10 cellular contexts compared by ENCODE assay signal in the genomic region with DNA sequence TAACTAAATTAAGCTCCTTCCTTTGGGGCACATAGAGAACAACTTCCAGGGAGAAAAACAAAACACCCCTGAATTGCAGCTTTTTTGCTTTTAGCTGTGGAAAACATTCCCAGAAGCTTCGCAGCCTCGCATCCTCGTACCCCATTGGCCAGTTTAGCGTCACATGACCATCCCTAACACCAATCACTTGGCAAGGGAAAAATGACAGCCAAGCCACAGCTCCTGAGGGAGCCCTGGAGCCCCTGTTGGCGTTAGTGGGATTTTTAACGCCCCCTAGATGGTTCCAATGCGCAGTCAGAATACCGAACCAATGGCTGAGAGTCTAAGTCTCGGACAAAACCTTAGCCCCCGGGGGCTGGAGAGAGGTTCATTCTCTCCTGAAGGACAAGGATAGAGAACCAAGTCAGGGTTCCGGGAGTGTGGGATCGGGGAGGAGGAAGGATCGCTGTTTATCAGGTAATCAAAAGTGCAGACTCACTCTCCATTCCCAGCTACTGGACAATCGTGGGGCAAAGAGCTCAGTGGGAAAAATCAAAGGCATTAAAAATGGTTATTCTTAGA.
DNase-seq lines count a peak whose midpoint lies in the region; ATAC-seq and TF ChIP-seq lines count a peak whose summit lies in the region.
"Had no signal": no experiment of that assay in that cellular context is flagged by ENCODE, and none has a peak within 500 bp of the region (broad histone marks: within the 10 kb centered on the region; RNA-seq: fewer than 3 reads in every experiment).

No MANE protein-coding gene starts in this region.

- no peak for TF ChIP-seq POLR2A in adrenal gland (IDR thresholded peaks at IDR 0.05)
- TF ChIP-seq POLR2A in right lobe of liver (IDR thresholded peaks at IDR 0.05), result no peak
- TF ChIP-seq POLR2A in transverse colon (IDR thresholded peaks at IDR 0.05), result no peak

- 87 to 92% (median 89%) methylated on average over 14 of the region's 14 CpGs for WGBS in adrenal gland, 4 donors
- 71% methylated on average over 14 of the region's 14 CpGs for WGBS in right lobe of liver (ENCODE audit: insufficient coverage, low coverage, low lambda C conversion rate, missing lambda C conversion rate)
- 79 to 91% methylated on average over 4 to 14 of the region's 14 CpGs for WGBS in transverse colon (ENCODE audit: low coverage in 1 of 2), 2 donors

- H3K4me3 ChIP-seq in adrenal gland (no peak overlapping the region), right lobe of liver (peak overlapping the region in 1 of 3 donors; percentile 14), transverse colon (no peak overlapping the region)

- no peak for TF ChIP-seq EP300 in transverse colon (IDR thresholded peaks at IDR 0.05; ENCODE audit: low read depth)

- ATAC-seq in right lobe of liver (peak; percentile 33 to 66 (median 49)), GM18907 (IDR thresholded peaks at IDR 0.05; ENCODE audit: unreplicated experiment) (no peak), GM19452 (IDR thresholded peaks at IDR 0.05; ENCODE audit: unreplicated experiment) (no peak)

- no peaks in the 10 kb centered on the region for H3K9me3 ChIP-seq in adrenal gland (replicated peaks in 1 of 3)
- no peaks in the 10 kb centered on the region for H3K9me3 ChIP-seq in right lobe of liver
- no peaks in the 10 kb centered on the region for H3K9me3 ChIP-seq in transverse colon

- in situ Hi-C loops in transverse colon (cut with MboI; ENCODE audit: low pct_ligation_motif_present in 1 of 4, low pct_unique_long_range_greater_than_20kb in 1 of 4, low sequenced_read_pairs in 3 of 4), result no loop called here

- peaks cover 36 to 47% of the 10 kb centered on the region in 2 donors for H3K4me1 ChIP-seq in adrenal gland (replicated peaks in 1 of 2)
- H3K4me1 ChIP-seq in right lobe of liver, result peaks cover 0 to 20% (median 6%) of the 10 kb centered on the region in 4 donors
- H3K4me1 ChIP-seq in transverse colon, result peaks cover 10 to 31% (median 18%) of the 10 kb centered on the region in 4 donors

- TF ChIP-seq CTCF in adrenal gland (IDR thresholded peaks at IDR 0.05) (no peak), right lobe of liver (IDR thresholded peaks at IDR 0.05) (no peak), transverse colon (IDR thresholded peaks at IDR 0.05) (no peak)

- DNase-seq in SIG-M5 treated with dmso at 0.1 percent for 504 hours (lab: John Stamatoyannopoulos, UW; ENCODE audit: unreplicated experiment) (peak; percentile 41), SIG-M5 (lab: John Stamatoyannopoulos, UW) (no peak), adrenal gland (no peak), right lobe of liver (peak in 2 of 3 donors; percentile 55), transverse colon (no peak), NOMO-1 treated with DMSO at 0.1 percent for 48 hours (lab: John Stamatoyannopoulos, UW; ENCODE audit: unreplicated experiment) (no peak)
- DNase-seq: activated effector memory CD4-positive, alpha-beta T cell treated with anti-CD3 and anti-CD28 coated beads, Interleukin-2, amount 50 U/mL, for 16 hours; NCI-H774 had no signal

- H3K36me3 ChIP-seq in adrenal gland (replicated peaks in 1 of 2), result no peaks in the 10 kb centered on the region
- H3K36me3 ChIP-seq in right lobe of liver, result no peaks in the 10 kb centered on the region
- no peaks in the 10 kb centered on the region for H3K36me3 ChIP-seq in transverse colon

- H3K27me3 ChIP-seq in adrenal gland (no peaks in the 10 kb centered on the region), right lobe of liver (no peaks in the 10 kb centered on the region), transverse colon (no peaks in the 10 kb centered on the region)

- intact Hi-C loops in adrenal gland (cut with DNase I) (loop anchor here in 1 of 2 donors (10.0 kb wide), 1 partner anchor 85 kb away; no protein-coding TSS in a partner anchor), right lobe of liver (cut with DNase I) (loop anchor here in 1 of 2 donors (10.0 kb wide), 1 partner anchor 85 kb away; no protein-coding TSS in a partner anchor), transverse colon (cut with DNase I; ENCODE audit: low total_unique reads) (no loop called here)

- H3K27ac ChIP-seq in adrenal gland (peak overlapping the region in 4 of 5 donors; percentile 94 to 97 (median 96)), right lobe of liver (peak overlapping the region in 2 of 3 donors; percentile 59 to 91), transverse colon (peak overlapping the region in 3 of 4 donors; percentile 72 to 84 (median 73))

Comparison
In these comparisons a context has a peak if more than half of its experiments do, and no peak if none do; other contexts are left out.
1. DNase-seq: peak in SIG-M5 treated with dmso at 0.1 percent for 504 hours (single experiment) and right lobe of liver (2 of 3); none in SIG-M5 (single experiment), adrenal gland (0 of 7), transverse colon (single experiment) and NOMO-1 treated with DMSO at 0.1 percent for 48 hours (single experiment).
2. ATAC-seq: peak in right lobe of liver (4 of 4); none in GM18907 (single experiment) and GM19452 (single experiment).
3. Peak in every context shown above with its lines, with median percentiles within 50 percentile points of each other: H3K27ac ChIP-seq.